In the genomic region with DNA sequence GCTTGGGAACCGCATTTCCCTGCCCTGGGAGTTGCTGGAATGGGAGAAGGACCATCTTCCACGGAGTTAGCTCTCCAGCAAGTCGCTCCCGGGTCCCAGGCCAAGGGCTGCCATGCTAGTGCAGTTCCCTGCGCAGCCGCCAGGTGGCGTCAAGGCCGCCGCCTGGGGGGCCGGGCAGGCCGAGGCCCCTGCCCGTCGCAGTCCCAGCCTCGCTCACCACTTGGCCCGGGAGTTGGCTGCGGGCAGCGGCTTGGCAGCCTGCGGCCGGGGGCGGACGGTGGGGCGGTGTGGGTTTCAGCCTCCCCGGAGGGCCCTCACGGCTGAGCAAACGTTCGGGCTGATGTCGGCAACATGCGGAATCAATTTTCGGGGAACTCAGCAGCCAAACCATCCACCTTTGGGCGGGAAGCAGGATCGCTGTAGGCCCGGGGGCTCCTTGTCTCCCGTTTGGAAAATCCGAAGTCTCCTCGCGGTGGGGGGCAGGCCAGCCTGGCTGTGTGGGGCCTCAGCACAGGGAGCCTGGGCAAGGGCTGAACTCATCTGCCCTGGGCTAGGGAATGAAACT, we compare ENCODE assay signal across 9 cellular contexts.
DNase-seq lines count a peak whose midpoint lies in the region; ATAC-seq and TF ChIP-seq lines count a peak whose summit lies in the region.
"Had no signal": no experiment of that assay in that cellular context is flagged by ENCODE, and none has a peak within 500 bp of the region (broad histone marks: within the 10 kb centered on the region; RNA-seq: fewer than 3 reads in every experiment).

No MANE protein-coding gene starts in this region.

- H3K27ac Mint-ChIP-seq in activated CD8-positive, alpha-beta T cell treated with anti-CD3 and anti-CD28 coated beads for 36 hours: no peak overlapping the region
- H3K27ac Mint-ChIP-seq in activated CD8-positive, alpha-beta T cell treated with anti-CD3 and anti-CD28 coated beads, Interleukin-2, amount 10 ng/mL, durations not matched to agents 7 days and 5 days: no peak overlapping the region
- no peak overlapping the region for H3K27ac Mint-ChIP-seq in neural crest cell (ENCODE audit: unreplicated experiment)
- H3K27ac Mint-ChIP-seq: activated naive CD4-positive, alpha-beta T cell treated with anti-CD3 and anti-CD28 coated beads, Interleukin-2, amount 50 U/mL, for 72 hours had no signal

- no peak overlapping the region for H3K9ac ChIP-seq in HUES6 (ENCODE audit: low read length)

- H3K36me3 Mint-ChIP-seq in activated CD8-positive, alpha-beta T cell treated with anti-CD3 and anti-CD28 coated beads for 36 hours (ENCODE audit: low read depth): no peaks in the 10 kb centered on the region
- no peaks in the 10 kb centered on the region for H3K36me3 Mint-ChIP-seq in activated CD8-positive, alpha-beta T cell treated with anti-CD3 and anti-CD28 coated beads, Interleukin-2, amount 10 ng/mL, durations not matched to agents 7 days and 5 days (ENCODE audit: low read depth)
- peaks cover 5% of the 10 kb centered on the region for H3K36me3 Mint-ChIP-seq in neural crest cell (ENCODE audit: low read depth)

- H3K4me3 ChIP-seq in HUES6 (ENCODE audit: low read depth, low read length) (peak overlapping the region; percentile 22; the same call in 1 of the 2 replicates), dorsolateral prefrontal cortex (no peak overlapping the region)

- CTCF ChIA-PET in activated CD8-positive, alpha-beta T cell treated with anti-CD3 and anti-CD28 coated beads for 36 hours (lab: Charles Lee): interaction anchor here (0.7 to 1.8 kb wide), 5 partner anchors 11 to 672 kb away, joined by 3 to 11 read pairs (median 3); no protein-coding TSS in a partner anchor
- CTCF ChIA-PET in activated CD8-positive, alpha-beta T cell treated with anti-CD3 and anti-CD28 coated beads, Interleukin-2, amount 10 ng/mL, durations not matched to agents 7 days and 5 days (lab: Charles Lee): interaction anchor here (0.7 to 2.5 kb wide), 4 partner anchors 9 to 672 kb away, joined by 3 to 10 read pairs (median 4); no protein-coding TSS in a partner anchor

- H3K9me3 Mint-ChIP-seq in activated CD8-positive, alpha-beta T cell treated with anti-CD3 and anti-CD28 coated beads for 36 hours: peaks cover 2% of the 10 kb centered on the region
- H3K9me3 Mint-ChIP-seq in activated CD8-positive, alpha-beta T cell treated with anti-CD3 and anti-CD28 coated beads, Interleukin-2, amount 10 ng/mL, durations not matched to agents 7 days and 5 days (ENCODE audit: insufficient read depth): no peaks in the 10 kb centered on the region
- peaks cover 5% of the 10 kb centered on the region for H3K9me3 Mint-ChIP-seq in neural crest cell

- H3K27me3 Mint-ChIP-seq in activated CD8-positive, alpha-beta T cell treated with anti-CD3 and anti-CD28 coated beads for 36 hours: peaks cover 5% of the 10 kb centered on the region
- no peaks in the 10 kb centered on the region for H3K27me3 Mint-ChIP-seq in activated CD8-positive, alpha-beta T cell treated with anti-CD3 and anti-CD28 coated beads, Interleukin-2, amount 10 ng/mL, durations not matched to agents 7 days and 5 days (ENCODE audit: low read depth)
- no peaks in the 10 kb centered on the region for H3K27me3 Mint-ChIP-seq in neural crest cell (ENCODE audit: low read depth)

- TF ChIP-seq CTCF in activated CD8-positive, alpha-beta T cell treated with anti-CD3 and anti-CD28 coated beads for 36 hours (IDR thresholded peaks at IDR 0.05): peak; percentile 84
- peak in 55 of 56 donors; percentile 41 to 77 (median 65) for TF ChIP-seq CTCF in dorsolateral prefrontal cortex (IDR thresholded peaks at IDR 0.05 in 54 of 56, conservative IDR thresholded peaks at IDR 0.05 in 2 of 56; ENCODE audit: low read depth in 1 of 56, partially characterized antibody in 56 of 56)
- TF ChIP-seq CTCF in neural crest cell (conservative IDR thresholded peaks at IDR 0.05): peak; percentile 77

- H3K27ac ChIP-seq in HUES6 (ENCODE audit: low read depth, low read length) (no peak overlapping the region), dorsolateral prefrontal cortex (no peak overlapping the region)

- H3K9me3 ChIP-seq in HUES6 (ENCODE audit: control insufficient read depth, insufficient read depth, low read depth, low read length): peaks cover under 1% of the 10 kb centered on the region; the same call in 1 of the 2 replicates

- intact Hi-C loops in activated CD8-positive, alpha-beta T cell treated with anti-CD3 and anti-CD28 coated beads for 36 hours (cut with micrococcal nuclease): loop anchor here (5.0 kb wide), 1 partner anchor 671 kb away; no protein-coding TSS in a partner anchor
- intact Hi-C loops in dorsolateral prefrontal cortex (cut with DNase I): loop anchor here in 1 of 2 donors (10.0 kb wide), 1 partner anchor 664 kb away; no protein-coding TSS in a partner anchor

- no peaks in the 10 kb centered on the region for H3K36me3 ChIP-seq in HUES6 (ENCODE audit: control insufficient read depth, insufficient read depth, low read length)

- no peak overlapping the region for H3K4me3 Mint-ChIP-seq in activated CD8-positive, alpha-beta T cell treated with anti-CD3 and anti-CD28 coated beads for 36 hours
- H3K4me3 Mint-ChIP-seq in activated CD8-positive, alpha-beta T cell treated with anti-CD3 and anti-CD28 coated beads, Interleukin-2, amount 10 ng/mL, durations not matched to agents 7 days and 5 days: no peak overlapping the region
- H3K4me3 Mint-ChIP-seq in neural crest cell: no peak overlapping the region

- POLR2A ChIA-PET in activated CD8-positive, alpha-beta T cell treated with anti-CD3 and anti-CD28 coated beads for 36 hours (lab: Charles Lee): no interaction called here
- POLR2A ChIA-PET in activated CD8-positive, alpha-beta T cell treated with anti-CD3 and anti-CD28 coated beads, Interleukin-2, amount 10 ng/mL, durations not matched to agents 7 days and 5 days (lab: Charles Lee): no interaction called here

- DNase-seq in activated CD8-positive, alpha-beta T cell treated with anti-CD3 and anti-CD28 coated beads for 36 hours: peak; percentile 11
- no peak for DNase-seq in activated CD8-positive, alpha-beta T cell treated with anti-CD3 and anti-CD28 coated beads, Interleukin-2, amount 10 ng/mL, durations not matched to agents 7 days and 5 days
- no peak for DNase-seq in dorsolateral prefrontal cortex
- peak; percentile 39 for DNase-seq in neural crest cell (ENCODE audit: low read depth, low spot score)
- DNase-seq in NCI-H1048 (lab: John Stamatoyannopoulos, UW): no peak
- no peak for DNase-seq in NOMO-1 (lab: John Stamatoyannopoulos, UW; ENCODE audit: unreplicated experiment in 2 of 2)

- no peaks in the 10 kb centered on the region for H3K4me1 ChIP-seq in HUES6 (ENCODE audit: control insufficient read depth, insufficient read depth, low read length)

- H3K4me1 Mint-ChIP-seq in activated CD8-positive, alpha-beta T cell treated with anti-CD3 and anti-CD28 coated beads for 36 hours (ENCODE audit: low read depth): no peaks in the 10 kb centered on the region
- no peaks in the 10 kb centered on the region for H3K4me1 Mint-ChIP-seq in activated CD8-positive, alpha-beta T cell treated with anti-CD3 and anti-CD28 coated beads, Interleukin-2, amount 10 ng/mL, durations not matched to agents 7 days and 5 days (ENCODE audit: low read depth)
- H3K4me1 Mint-ChIP-seq in neural crest cell: no peaks in the 10 kb centered on the region

- no peak for ATAC-seq in activated CD8-positive, alpha-beta T cell treated with anti-CD3 and anti-CD28 coated beads for 36 hours
- no peak for ATAC-seq in activated CD8-positive, alpha-beta T cell treated with anti-CD3 and anti-CD28 coated beads, Interleukin-2, amount 10 ng/mL, durations not matched to agents 7 days and 5 days
- no peak for ATAC-seq in HG03039 (IDR thresholded peaks at IDR 0.05; ENCODE audit: unreplicated experiment)

- H3K27me3 ChIP-seq in HUES6 (ENCODE audit: control insufficient read depth, insufficient read depth, low read length) (peaks cover 27% of the 10 kb centered on the region), dorsolateral prefrontal cortex (peaks cover 0 to 23% (median 0%) of the 10 kb centered on the region in 45 donors)

Comparison
In these comparisons a context has a peak if more than half of its experiments do, and no peak if none do; other contexts are left out.
1. DNase-seq: peak in activated CD8-positive, alpha-beta T cell treated with anti-CD3 and anti-CD28 coated beads for 36 hours (single experiment) and neural crest cell (single experiment); none in activated CD8-positive, alpha-beta T cell treated with anti-CD3 and anti-CD28 coated beads, Interleukin-2, amount 10 ng/mL, durations not matched to agents 7 days and 5 days (single experiment), dorsolateral prefrontal cortex (0 of 10), NCI-H1048 (single experiment) and NOMO-1 (0 of 2).
2. Peak in every context shown above with its lines, with median percentiles within 50 percentile points of each other: CTCF ChIP-seq.